In the genomic region with DNA sequence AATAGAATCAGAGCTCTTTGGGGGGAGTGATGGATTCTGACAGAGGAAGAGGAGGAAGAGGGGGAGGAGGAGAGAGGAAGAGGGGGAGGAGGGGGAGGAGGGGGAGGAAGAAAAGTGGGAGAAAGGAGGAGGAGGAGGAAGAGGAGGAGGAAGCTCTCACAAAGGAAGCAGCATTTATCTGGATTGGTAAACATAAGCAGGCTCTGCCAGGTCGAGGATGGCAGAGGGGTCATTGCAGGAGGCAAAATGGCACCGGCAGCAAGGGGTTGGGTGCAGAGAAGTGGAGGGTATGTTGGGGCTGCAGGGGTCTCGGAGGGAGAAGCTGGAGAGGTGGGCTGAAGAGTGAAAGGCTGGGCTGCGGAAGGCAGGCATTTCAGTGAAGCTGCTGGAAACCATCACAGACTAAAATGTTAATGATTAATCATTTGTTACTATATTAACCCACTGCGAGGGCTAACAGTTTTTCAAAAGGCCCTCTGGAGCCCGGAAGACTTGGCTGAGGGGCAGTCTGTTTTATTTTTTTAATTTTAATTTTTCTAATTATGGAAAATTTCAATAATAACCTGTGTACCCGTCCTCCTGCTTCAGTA, we compare ENCODE assay signal across 21 cellular contexts. TPM values are rescaled to one million over a fixed set of nuclear protein-coding genes. Genes with fewer than 3 reads are reported as not detected.
DNase-seq lines count a peak whose midpoint lies in the region; FAIRE-seq and TF ChIP-seq lines count a peak whose summit lies in the region.
"Had no signal": no experiment of that assay in that cellular context is flagged by ENCODE, and none has a peak within 500 bp of the region (broad histone marks: within the 10 kb centered on the region; RNA-seq: fewer than 3 reads in every experiment).

No MANE protein-coding gene starts in this region.

- peak; percentile 46 for FAIRE-seq in GM18507 (lab: Jason Lieb, UNC)
- FAIRE-seq in kidney (lab: Jason Lieb, UNC), result no peak
- FAIRE-seq: D721Med, G401.6 had no signal

- H3K27ac ChIP-seq in VCaP, result peak overlapping the region; percentile 75
- peak overlapping the region; percentile 44 to 89 for H3K27ac ChIP-seq in kidney (ENCODE audit: low read depth in 2 of 2, low read length in 2 of 2)
- H3K27ac ChIP-seq: neural progenitor cell, PC-9 had no signal

- H3K4me3 ChIP-seq in kidney (ENCODE audit: low read length in 2 of 2), result peak overlapping the region; percentile 53 to 58
- H3K4me3 ChIP-seq: neural progenitor cell, PC-9, thoracic aorta had no signal

- TF ChIP-seq CTCF in VCaP (conservative IDR thresholded peaks at IDR 0.05), result no peak
- no peak for TF ChIP-seq CTCF in kidney (IDR thresholded peaks at IDR 0.05; ENCODE audit: borderline replicate concordance, extremely low read depth, insufficient read depth)
- no peak for TF ChIP-seq CTCF in osteocyte (IDR thresholded peaks at IDR 0.05)

- H3K9me3 Mint-ChIP-seq in osteocyte (ENCODE audit: unreplicated experiment), result no peaks in the 10 kb centered on the region
- H3K9me3 Mint-ChIP-seq: activated T-helper 1 cell treated with anti-CD3 and anti-CD28 coated beads, Interleukin-12 subunit alpha, Interleukin-12 subunit beta, Interleukin-2, Interleukin-4 antibody, amounts not matched to agents 30 ng/mL and 10 ng/mL and 1 ng/mL, durations not matched to agents 14 hours and 24 hours and 36 hours; IgD-negative memory B cell; neural progenitor cell had no signal

- no peak overlapping the region for H3K27ac Mint-ChIP-seq in osteocyte (ENCODE audit: unreplicated experiment)
- H3K27ac Mint-ChIP-seq: activated naive CD8-positive, alpha-beta T cell; activated T-helper 1 cell treated with anti-CD3 and anti-CD28 coated beads, Interleukin-12 subunit alpha, Interleukin-12 subunit beta, Interleukin-2, Interleukin-4 antibody, amounts not matched to agents 30 ng/mL and 10 ng/mL and 1 ng/mL, durations not matched to agents 14 hours and 24 hours and 36 hours; B cell; neural progenitor cell had no signal

- H3K27me3 Mint-ChIP-seq in osteocyte (ENCODE audit: unreplicated experiment), result no peaks in the 10 kb centered on the region
- H3K27me3 Mint-ChIP-seq: activated naive CD8-positive, alpha-beta T cell had no signal

- intact Hi-C loops in kidney (cut with DNase I), result no loop called here

- H3K4me3 Mint-ChIP-seq in osteocyte (ENCODE audit: unreplicated experiment), result no peak overlapping the region
- H3K4me3 Mint-ChIP-seq: activated naive CD8-positive, alpha-beta T cell; activated T-helper 1 cell treated with anti-CD3 and anti-CD28 coated beads, Interleukin-12 subunit alpha, Interleukin-12 subunit beta, Interleukin-2, Interleukin-4 antibody, amounts not matched to agents 30 ng/mL and 10 ng/mL and 1 ng/mL, durations not matched to agents 14 hours and 24 hours and 36 hours; B cell; IgD-negative memory B cell; neural progenitor cell had no signal

- no peaks in the 10 kb centered on the region for H3K36me3 ChIP-seq in kidney (ENCODE audit: control insufficient read depth in 1 of 2, insufficient read depth in 2 of 2, low read length in 2 of 2)
- H3K36me3 ChIP-seq: neural progenitor cell, thoracic aorta had no signal

- no peaks in the 10 kb centered on the region for H3K9me3 ChIP-seq in kidney (ENCODE audit: control insufficient read depth in 1 of 2, low read length in 2 of 2)
- H3K9me3 ChIP-seq: thoracic aorta had no signal

- H3K4me1 ChIP-seq in kidney (ENCODE audit: control insufficient read depth in 1 of 2, insufficient read depth in 1 of 2, low read depth in 1 of 2, low read length in 2 of 2), result peaks cover 2 to 8% of the 10 kb centered on the region in 2 donors
- H3K4me1 ChIP-seq: neural progenitor cell had no signal

- DNase-seq in GM18507 (ENCODE audit: extremely low spot score, insufficient read length, low read depth) (no peak), kidney (no peak), renal cortical epithelial cell (ENCODE audit: low read depth) (peak; percentile 68), NCI-H2081 (lab: John Stamatoyannopoulos, UW) (no peak), NCI-H526 (lab: John Stamatoyannopoulos, UW) (no peak), osteocyte (ENCODE audit: extremely low spot score, unreplicated experiment) (no peak)
- DNase-seq: activated CD4-positive, alpha-beta T cell treated with anti-CD3 and anti-CD28 coated beads for 1 hour; foreskin fibroblast; NCI-H1694; NCI-H2227 treated with DMSO at 0.1 percent for 48 hours; PC-9; T1000 had no signal

- peaks cover 9% of the 10 kb centered on the region for H3K4me1 Mint-ChIP-seq in osteocyte (ENCODE audit: unreplicated experiment)

- H3K36me3 Mint-ChIP-seq in osteocyte (ENCODE audit: unreplicated experiment), result no peaks in the 10 kb centered on the region
- H3K36me3 Mint-ChIP-seq: activated naive CD8-positive, alpha-beta T cell; IgD-negative memory B cell had no signal

- no peak overlapping the region for H3K9ac ChIP-seq in kidney (ENCODE audit: low read length in 2 of 2)
- H3K9ac ChIP-seq: neural progenitor cell had no signal

RNA-seq across cellular contexts. Expression of gene TPT1, which starts 24.7 kb away (rescaled TPM):
- total RNA-seq in kidney, result 4,291 TPM
- polyA plus RNA-seq in kidney (ENCODE audit: insufficient read depth, low read depth, low replicate concordance), result 6,901 TPM
- total RNA-seq in renal cortical epithelial cell, result 2,868 and 3,711 TPM in 2 replicates
- 3,315 and 3,393 TPM in 2 replicates for total RNA-seq in osteocyte
